In genomic region chr22:42820075-42820763, GRCh38 we compare ENCODE assay signal across 8 cellular contexts. TPM values are rescaled to one million over a fixed set of nuclear protein-coding genes. Genes with fewer than 3 reads are reported as not detected.
DNase-seq lines count a peak whose midpoint lies in the region; ATAC-seq, FAIRE-seq and TF ChIP-seq lines count a peak whose summit lies in the region.

No MANE protein-coding gene starts in this region.

- TF ChIP-seq RAD21 in GM12878 (IDR thresholded peaks at IDR 0.05; ENCODE audit: insufficient read depth, low read depth, low read length) = peak; percentile 56
- TF ChIP-seq RAD21 in HepG2 (CRISPR knock-in tag; IDR thresholded peaks at IDR 0.05) = no peak

- CTCF ChIA-PET in CD4-positive, alpha-beta T cell (lab: Charles Lee) = interaction anchor here (1.1 kb wide), 1 partner anchor 15 kb away, joined by 3 read pairs; no protein-coding TSS in a partner anchor
- CTCF ChIA-PET in GM12878 (lab: Yijun Ruan, JAX) = interaction anchor here (0.5 to 2.7 kb wide), 25 partner anchors 9 to 199 kb away, joined by 3 to 18 read pairs (median 3); no protein-coding TSS in a partner anchor
- CTCF ChIA-PET in HepG2 (lab: Yijun Ruan, JAX; ENCODE audit: low intra/inter-chr PET ratio, low total read pairs) = interaction anchor here (2.4 kb wide), 1 partner anchor 40 kb away, joined by 8 read pairs; no protein-coding TSS in a partner anchor

- H3K27ac Mint-ChIP-seq in CD4-positive, alpha-beta T cell = no peak overlapping the region
- no peak overlapping the region for H3K27ac Mint-ChIP-seq in activated naive CD4-positive, alpha-beta T cell treated with anti-CD3 and anti-CD28 coated beads, Interleukin-2, amount 50 U/mL, for 72 hours

- FAIRE-seq in GM12878 (lab: Jason Lieb, UNC) (no peak), HepG2 (lab: Jason Lieb, UNC) (no peak)

- SMC1A ChIA-PET in GM12878 (lab: Charles Lee; ENCODE audit: uncharacterized antibody, unreplicated experiment) = interaction anchor here (0.7 to 3.4 kb wide), 11 partner anchors 9 to 213 kb away, joined by 3 to 21 read pairs (median 4); no protein-coding TSS in a partner anchor

- H2AFZ ChIP-seq in GM12878 (ENCODE audit: control insufficient read depth, low read depth, low read length) (peak overlapping the region; percentile 54; the same call in 1 of the 2 replicates), HepG2 (ENCODE audit: low read length) (no peak overlapping the region)

- no peaks in the 10 kb centered on the region for H3K27me3 Mint-ChIP-seq in CD4-positive, alpha-beta T cell

- H3K4me3 Mint-ChIP-seq in CD4-positive, alpha-beta T cell = no peak overlapping the region

- no peak for DNase-seq in CD4-positive, alpha-beta T cell
- DNase-seq in GM12878 (ENCODE audit: low read depth, low spot score) (no peak), HepG2 (ENCODE audit: low spot score) (no peak), NCI-H2107 treated with DMSO at 0.1 percent for 48 hours (lab: John Stamatoyannopoulos, UW; ENCODE audit: unreplicated experiment) (no peak), GM19240 (ENCODE audit: insufficient read length, low spot score) (no peak)
- no peak for DNase-seq in activated naive CD4-positive, alpha-beta T cell treated with anti-CD3 and anti-CD28 coated beads, Interleukin-2, amount 50 U/mL, for 72 hours (ENCODE audit: low spot score in 2 of 2)

- H3K27me3 ChIP-seq in CD4-positive, alpha-beta T cell (ENCODE audit: control insufficient read depth, insufficient read depth, low read length) = no peaks in the 10 kb centered on the region
- H3K27me3 ChIP-seq in GM12878 (replicated peaks in 1 of 2; ENCODE audit: control insufficient read depth in 2 of 2, insufficient read depth in 2 of 2, low read length in 1 of 2) (no peaks in the 10 kb centered on the region), HepG2 (ENCODE audit: control insufficient read depth in 1 of 2, insufficient read depth in 2 of 2, low read length in 2 of 2) (no peaks in the 10 kb centered on the region)

- WGBS in GM12878 (ENCODE audit: insufficient coverage, insufficient replicate concordance, low lambda C conversion rate, missing lambda C conversion rate) = 70% methylated on average over 9 of the region's 9 CpGs
- 97% methylated on average over 9 of the region's 9 CpGs for whole genome bisulfite sequencing in HepG2 (ENCODE audit: low lambda C conversion rate)

- peaks cover 7% of the 10 kb centered on the region for H3K4me1 Mint-ChIP-seq in CD4-positive, alpha-beta T cell (ENCODE audit: low read depth)

- H3K9me3 ChIP-seq in CD4-positive, alpha-beta T cell (ENCODE audit: control insufficient read depth, low read length) = no peaks in the 10 kb centered on the region
- H3K9me3 ChIP-seq in GM12878 (replicated peaks; ENCODE audit: control insufficient read depth, insufficient read depth, low read length) (no peaks in the 10 kb centered on the region; the same call in 1 of the 3 replicates), HepG2 (ENCODE audit: low read length) (no peaks in the 10 kb centered on the region)

- H3K4me2 ChIP-seq in GM12878 (ENCODE audit: control insufficient read depth, insufficient read depth) (no peak overlapping the region), HepG2 (ENCODE audit: low read depth, low read length) (no peak overlapping the region)

- TF ChIP-seq EP300 in GM12878 (IDR thresholded peaks at IDR 0.05; ENCODE audit: borderline replicate concordance in 1 of 2, control insufficient read depth in 1 of 2, low read depth in 2 of 2, low read length in 2 of 2) (no peak), HepG2 (IDR thresholded peaks at IDR 0.05; ENCODE audit: low read depth in 2 of 2, low read length in 2 of 2) (no peak), HepG2 (CRISPR knock-in tag; IDR thresholded peaks at IDR 0.05; ENCODE audit: borderline replicate concordance) (no peak)

- no peaks in the 10 kb centered on the region for H4K20me1 ChIP-seq in GM12878 (ENCODE audit: control insufficient read depth, insufficient read depth)
- no peaks in the 10 kb centered on the region for H4K20me1 ChIP-seq in HepG2 (ENCODE audit: insufficient read depth, low read length)

- peak; percentile 66 for TF ChIP-seq CTCF in CD4-positive, alpha-beta T cell (IDR thresholded peaks at IDR 0.05)
- peak; percentile 55 for TF ChIP-seq CTCF in LNCAP (IDR thresholded peaks at IDR 0.05)
- TF ChIP-seq CTCF in GM12878 (IDR thresholded peaks at IDR 0.05 in 2 of 3, conservative IDR thresholded peaks at IDR 0.05 in 1 of 3; ENCODE audit: control insufficient read depth in 2 of 3, extremely low read depth in 1 of 3, insufficient read depth in 1 of 3, low read depth in 3 of 3, low read length in 3 of 3) = peak in 2 of 3 experiments; percentile 46 to 49; a peak in 3 of 6 replicates
- TF ChIP-seq CTCF in HepG2 (CRISPR knock-in tag; IDR thresholded peaks at IDR 0.05) = peak; percentile 18; the same call in 1 of the 2 replicates

- ATAC-seq in CD4-positive, alpha-beta T cell (ENCODE audit: poor library complexity) = no peak
- ATAC-seq in GM12878 (no peak), HepG2 (no peak), HG03095 (IDR thresholded peaks at IDR 0.05; ENCODE audit: unreplicated experiment) (no peak)
- ATAC-seq in activated naive CD4-positive, alpha-beta T cell treated with anti-CD3 and anti-CD28 coated beads, Interleukin-2, amount 50 U/mL, for 72 hours = no peak

- H3K9me3 Mint-ChIP-seq in CD4-positive, alpha-beta T cell = no peaks in the 10 kb centered on the region
- H3K9me3 Mint-ChIP-seq in activated naive CD4-positive, alpha-beta T cell treated with anti-CD3 and anti-CD28 coated beads, Interleukin-2, amount 50 U/mL, for 72 hours = no peaks in the 10 kb centered on the region

- intact Hi-C loops in CD4-positive, alpha-beta T cell (cut with DNase I, micrococcal nuclease) = loop anchor here in 1 of 2 experiments (5.0 kb wide), 1 partner anchor 288 kb away; no protein-coding TSS in a partner anchor
- intact Hi-C loops in GM12878 (cut with micrococcal nuclease; ENCODE audit: unreplicated experiment) = loop anchor here (1.0 kb wide), 1 partner anchor 199 kb away; no protein-coding TSS in a partner anchor
- intact Hi-C loops in HepG2 (cut with micrococcal nuclease; ENCODE audit: unreplicated experiment) = no loop called here

- H3K36me3 Mint-ChIP-seq in CD4-positive, alpha-beta T cell (ENCODE audit: low read depth) = peaks cover 65% of the 10 kb centered on the region
- H3K36me3 Mint-ChIP-seq in activated naive CD4-positive, alpha-beta T cell treated with anti-CD3 and anti-CD28 coated beads, Interleukin-2, amount 50 U/mL, for 72 hours = peaks cover 0 to 8% of the 10 kb centered on the region in 2 donors

- H3K4me1 ChIP-seq in GM12878 (ENCODE audit: control insufficient read depth, insufficient read depth, low read length) (no peaks in the 10 kb centered on the region), HepG2 (ENCODE audit: insufficient read depth, low read length) (peaks cover under 1% of the 10 kb centered on the region; the same call in 1 of the 2 replicates)

- peaks cover 1 to 24% of the 10 kb centered on the region in 2 experiments for H3K36me3 ChIP-seq in GM12878 (ENCODE audit: control insufficient read depth in 2 of 2, insufficient read depth in 2 of 2, low read length in 1 of 2)
- H3K36me3 ChIP-seq in HepG2 (replicated peaks in 1 of 2; ENCODE audit: control insufficient read depth in 1 of 2, insufficient read depth in 2 of 2, low read length in 2 of 2) = peaks cover 5 to 28% of the 10 kb centered on the region in 2 experiments

- TF ChIP-seq POLR2A in GM12878 (IDR thresholded peaks at IDR 0.05; ENCODE audit: low read depth, low read length) (no peak), HepG2 (IDR thresholded peaks at IDR 0.05; ENCODE audit: insufficient read depth in 1 of 2, low read depth in 2 of 2, low read length in 2 of 2) (no peak)

- H3K4me3 ChIP-seq in GM12878 (no peak overlapping the region), HepG2 (replicated peaks in 1 of 3; ENCODE audit: insufficient read depth in 1 of 3, low read depth in 2 of 3, low read length in 3 of 3) (no peak overlapping the region)

- in situ Hi-C loops in GM12878 (cut with MboI) (no loop called here), HepG2 (cut with HindIII; ENCODE audit: extremely low pct_ligation_motif_present, low pct_unique_long_range_greater_than_20kb) (no loop called here)

- H3K9ac ChIP-seq in GM12878 (ENCODE audit: control insufficient read depth, insufficient read depth, low read length) (no peak overlapping the region), HepG2 (ENCODE audit: insufficient read depth, low read depth, low read length) (no peak overlapping the region)

- POLR2A ChIA-PET in CD4-positive, alpha-beta T cell (lab: Charles Lee) = no interaction called here
- POLR2A ChIA-PET in GM12878 (lab: Charles Lee) = no interaction called here
- POLR2A ChIA-PET in HepG2 (lab: Yijun Ruan, JAX) = no interaction called here

- H3K27ac ChIP-seq in CD4-positive, alpha-beta T cell (ENCODE audit: low read depth, low read length) = no peak overlapping the region
- H3K27ac ChIP-seq in GM12878 (ENCODE audit: control insufficient read depth, insufficient read depth) (no peak overlapping the region), HepG2 (ENCODE audit: extremely low read length, insufficient read depth, low read length) (no peak overlapping the region)

- BruUV-seq in GM12878 (replicated peaks; lab: Mats Ljungman, UMichigan) (no TSS peak), HepG2 (replicated peaks; lab: Mats Ljungman, UMichigan) (no TSS peak)

- H3K79me2 ChIP-seq in GM12878 (ENCODE audit: control insufficient read depth, insufficient read depth, low read length) = no peaks in the 10 kb centered on the region
- no peaks in the 10 kb centered on the region for H3K79me2 ChIP-seq in HepG2 (ENCODE audit: insufficient read depth, low read length)

- RAD21 ChIA-PET in GM12878 (lab: Charles Lee; ENCODE audit: unreplicated experiment) = interaction anchor here (0.6 to 1.7 kb wide), 11 partner anchors 17 to 240 kb away, joined by 3 to 7 read pairs (median 3); partner anchors contain the start of gene CYB5R3

RNA-seq across cellular contexts. Expression of gene ARFGAP3, which starts 36.9 kb away (rescaled TPM):
- 10 to 100 TPM; 19.5 to 21.4 TPM for total RNA-seq in CD4-positive, alpha-beta T cell
- 26.0 and 27.5 TPM in 2 replicates for total RNA-seq in GM12878 (2013; cell fraction: nucleolus; rRNA removed)
- total RNA-seq in GM12878 (2014; rRNA removed) (29.7 and 32.8 TPM in 2 replicates), GM12878 (2014; rRNA removed; fragmentation: Illumina TruSeq; extraction: Trizol) (40.9 and 41.2 TPM in 2 replicates), GM12878 (2021) (30.6 and 31.3 TPM in 2 replicates), HepG2 (2016; rRNA removed; fragmentation: Illumina TruSeq; extraction: Trizol) (41.7 and 66.7 TPM in 2 replicates)
- polyA plus RNA-seq in GM12878 (2011; ENCODE audit: low read depth) = 24.6 TPM
- polyA plus RNA-seq in GM12878 (2011; rRNA removed) (37.0 and 38.5 TPM in 2 replicates), GM12878 (2014; fragmentation: Illumina TruSeq; extraction: Trizol) (39.9 and 40.8 TPM in 2 replicates), GM12878 (2014; fragmentation: Nextera tagmentation; extraction: Ambion mirVana) (10 to 100 TPM; 39.1 to 42.0 TPM), GM12878 (2014; rRNA removed) (29.8 and 34.5 TPM in 2 replicates), GM12878 (2016; fragmentation: Nextera tagmentation; extraction: Ambion mirVana) (10 to 100 TPM; 43.6 to 50.8 TPM), HepG2 (2011; rRNA removed) (51.0 and 61.6 TPM in 2 replicates)
- polyA plus RNA-seq in GM12878 (2011; cell fraction: cytosol; rRNA removed) = 24.0 and 24.7 TPM in 2 replicates
- 23.9 and 27.9 TPM in 2 replicates for polyA plus RNA-seq in GM12878 (2011; cell fraction: nucleus; rRNA removed)
- polyA plus RNA-seq in GM12878 (2012) = 37.6 and 38.4 TPM in 2 replicates
- polyA minus RNA-seq in GM12878 (2011; rRNA and poly(A)+ RNA removed) = 31.3 and 32.5 TPM in 2 replicates
- 8.3 and 15.9 TPM in 2 replicates for polyA minus RNA-seq in GM12878 (2011; cell fraction: cytosol; rRNA and poly(A)+ RNA removed)
- polyA minus RNA-seq in GM12878 (2011; cell fraction: nucleus; rRNA and poly(A)+ RNA removed) = 11.7 and 21.0 TPM in 2 replicates
- total RNA-seq in HepG2 (2016; cell fraction: cytosol; rRNA removed; fragmentation: Illumina TruSeq; extraction: Trizol; ENCODE audit: low read depth) = 9.5 and 13.8 TPM in 2 replicates
- 41.6 and 68.2 TPM in 2 replicates for total RNA-seq in HepG2 (2016; cell fraction: insoluble cytoplasmic fraction; rRNA removed; fragmentation: Illumina TruSeq; extraction: Trizol)
- total RNA-seq in HepG2 (2016; cell fraction: membrane; rRNA removed; fragmentation: Illumina TruSeq; extraction: Trizol) = 19.0 and 21.9 TPM in 2 replicates
- total RNA-seq in HepG2 (2016; cell fraction: nucleus; rRNA removed; fragmentation: Illumina TruSeq; extraction: Trizol) = 26.8 and 27.4 TPM in 2 replicates
- 42.3 and 50.3 TPM in 2 replicates for polyA plus RNA-seq in HepG2 (2011; cell fraction: cytosol; rRNA removed)
- 41.8 and 43.9 TPM in 2 replicates for polyA plus RNA-seq in HepG2 (2011; cell fraction: nucleus; rRNA removed)
- polyA plus RNA-seq in HepG2 (2012) = 40.6 and 42.9 TPM in 2 replicates
- polyA plus RNA-seq in HepG2 (2016; cell fraction: cytosol; fragmentation: Illumina TruSeq; extraction: Trizol; ENCODE audit: low read depth) = 3.0 and 3.1 TPM in 2 replicates
- polyA plus RNA-seq in HepG2 (2016; cell fraction: insoluble cytoplasmic fraction; fragmentation: Illumina TruSeq; extraction: Trizol; ENCODE audit: low read depth) = 50.7 and 53.6 TPM in 2 replicates
- 7.0 and 7.1 TPM in 2 replicates for polyA plus RNA-seq in HepG2 (2016; cell fraction: membrane; fragmentation: Illumina TruSeq; extraction: Trizol; ENCODE audit: low read depth)
- polyA plus RNA-seq in HepG2 (2016; cell fraction: nucleus; fragmentation: Illumina TruSeq; extraction: Trizol; ENCODE audit: insufficient read depth, low read depth) = 40.6 and 48.9 TPM in 2 replicates
- 16.2 and 65.9 TPM in 2 replicates for polyA minus RNA-seq in HepG2 (2011; rRNA and poly(A)+ RNA removed; ENCODE audit: low replicate concordance)
- polyA minus RNA-seq in HepG2 (2011; cell fraction: cytosol; rRNA and poly(A)+ RNA removed) = 38.9 and 45.0 TPM in 2 replicates
- polyA minus RNA-seq in HepG2 (2011; cell fraction: nucleus; rRNA and poly(A)+ RNA removed) = 43.4 and 53.0 TPM in 2 replicates
- 10 to 100 TPM; 23.3 to 47.3 TPM for total RNA-seq in activated naive CD4-positive, alpha-beta T cell treated with anti-CD3 and anti-CD28 coated beads, Interleukin-2, amount 50 U/mL, for 72 hours
